Comparison of ENCODE assay signal across 5 cellular contexts in genomic region chr7:4399596-4399995, GRCh38.
"Had no signal": no experiment of that assay in that cellular context is flagged by ENCODE, and none has a peak within 500 bp of the region (broad histone marks: within the 10 kb centered on the region; RNA-seq: fewer than 3 reads in every experiment).

No MANE protein-coding gene starts in this region.

- ATAC-seq: GM23338, K562 had no signal

- H3K4me3 ChIP-seq: GM23338, K562 had no signal

- H2AFZ ChIP-seq: GM23338 had no signal

- DNase-seq: H9, HCEC 1CT, IMR-90 had no signal

- H3K4me2 ChIP-seq: GM23338 had no signal

- H3K4me1 Mint-ChIP-seq: GM23338, H9 had no signal

- H3K4me3 Mint-ChIP-seq: GM23338, H9 had no signal

- H3K27ac Mint-ChIP-seq: GM23338, H9 had no signal
